Comparison of ENCODE assay signal across 13 cellular contexts in the genomic region with DNA sequence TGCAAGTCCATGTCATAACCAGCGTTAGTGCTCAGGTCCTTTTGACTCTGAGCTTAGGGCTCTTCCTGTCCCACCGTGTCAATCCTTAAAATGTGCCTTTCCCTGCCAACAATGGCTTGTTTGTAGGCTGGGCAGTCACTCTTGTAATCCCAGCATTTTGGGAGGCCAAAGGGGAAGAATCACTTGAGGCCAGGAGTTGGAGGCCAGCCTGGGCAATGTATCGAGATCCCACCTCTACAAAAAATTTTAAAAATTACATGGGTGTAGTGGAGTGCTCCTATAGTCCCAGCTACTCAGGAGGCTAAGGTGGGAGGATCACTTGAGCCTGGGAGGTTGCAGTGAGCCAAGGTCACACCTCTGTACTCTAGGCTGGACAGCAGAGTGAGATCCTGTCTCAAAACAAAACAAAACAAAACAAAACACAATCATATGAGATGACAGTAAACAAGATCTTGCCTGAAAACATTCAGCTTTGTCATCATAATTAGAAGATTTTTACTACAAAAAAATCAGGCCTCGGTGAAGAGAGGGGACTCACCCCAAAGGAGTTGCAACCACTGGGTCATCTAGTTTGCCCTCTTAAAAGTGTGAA. TPM values are rescaled to one million over a fixed set of nuclear protein-coding genes. Genes with fewer than 3 reads are reported as not detected.
A peak's percentile ranks its signal among the peaks of the same experiment; 100 is the strongest.
DNase-seq lines count a peak whose midpoint lies in the region; TF ChIP-seq lines count a peak whose summit lies in the region.
"Had no signal": no experiment of that assay in that cellular context is flagged by ENCODE, and none has a peak within 500 bp of the region (broad histone marks: within the 10 kb centered on the region; RNA-seq: fewer than 3 reads in every experiment).

No MANE protein-coding gene starts in this region.

- no peak overlapping the region for H4K8ac ChIP-seq in trophoblast cell (ENCODE audit: low read depth, low read length)

- H2BK12ac ChIP-seq in trophoblast cell (ENCODE audit: low read length), result no peak overlapping the region

- no peak overlapping the region for H2AFZ ChIP-seq in trophoblast cell (ENCODE audit: insufficient read depth, low read length, poor library complexity)

- peak overlapping the region; percentile 5 for H3K4me3 Mint-ChIP-seq in activated T-helper 2 cell treated with anti-CD3 and anti-CD28 coated beads, Interferon-gamma antibody, Interleukin-2, Interleukin-4, amounts not matched to agents 10 μg/mL and 5 μg/mL and 100 μg/mL, durations not matched to agents 14 hours and 24 hours and 36 hours (ENCODE audit: low read depth)
- peak overlapping the region; percentile 16 for H3K4me3 Mint-ChIP-seq in glutamatergic neuron (ENCODE audit: unreplicated experiment)
- H3K4me3 Mint-ChIP-seq: CD4-positive, alpha-beta T cell had no signal

- no peak for DNase-seq in activated T-helper 2 cell treated with anti-CD3 and anti-CD28 coated beads, Interferon-gamma antibody, Interleukin-2, Interleukin-4, amounts not matched to agents 10 μg/mL and 5 μg/mL and 100 μg/mL, durations not matched to agents 14 hours and 24 hours and 36 hours (ENCODE audit: low spot score)
- DNase-seq in glutamatergic neuron (no peak), A172 (ENCODE audit: low spot score) (no peak), trophoblast cell (no peak), NCI-H748 treated with DMSO at 0.1 percent for 48 hours (lab: John Stamatoyannopoulos, UW) (no peak)
- DNase-seq: Calu3; CD4-positive, alpha-beta T cell; DMS 273 treated with DMSO at 0.1 percent for 48 hours had no signal

- H3K27me3 Mint-ChIP-seq in activated T-helper 2 cell treated with anti-CD3 and anti-CD28 coated beads, Interferon-gamma antibody, Interleukin-2, Interleukin-4, amounts not matched to agents 10 μg/mL and 5 μg/mL and 100 μg/mL, durations not matched to agents 14 hours and 24 hours and 36 hours (ENCODE audit: low read depth), result peaks cover 50% of the 10 kb centered on the region
- H3K27me3 Mint-ChIP-seq in glutamatergic neuron (ENCODE audit: unreplicated experiment), result peaks cover 19% of the 10 kb centered on the region

- TF ChIP-seq CTCF in glutamatergic neuron (IDR thresholded peaks at IDR 0.05; ENCODE audit: partially characterized antibody, unreplicated experiment), result no peak

- peaks cover 2% of the 10 kb centered on the region for H3K79me2 ChIP-seq in trophoblast cell (ENCODE audit: control insufficient read depth, insufficient read depth, low read length, poor library complexity)

- H3K9me3 Mint-ChIP-seq in activated T-helper 2 cell treated with anti-CD3 and anti-CD28 coated beads, Interferon-gamma antibody, Interleukin-2, Interleukin-4, amounts not matched to agents 10 μg/mL and 5 μg/mL and 100 μg/mL, durations not matched to agents 14 hours and 24 hours and 36 hours, result no peaks in the 10 kb centered on the region
- peaks cover 7% of the 10 kb centered on the region for H3K9me3 Mint-ChIP-seq in glutamatergic neuron (ENCODE audit: unreplicated experiment)
- H3K9me3 Mint-ChIP-seq: CD4-positive, alpha-beta T cell had no signal

- H3K4ac ChIP-seq in trophoblast cell (ENCODE audit: low read depth, low read length), result no peak overlapping the region

- no peak overlapping the region for H4K12ac ChIP-seq in trophoblast cell (ENCODE audit: low read depth, low read length)

- no peak overlapping the region for H3K27ac Mint-ChIP-seq in activated T-helper 2 cell treated with anti-CD3 and anti-CD28 coated beads, Interferon-gamma antibody, Interleukin-2, Interleukin-4, amounts not matched to agents 10 μg/mL and 5 μg/mL and 100 μg/mL, durations not matched to agents 14 hours and 24 hours and 36 hours
- no peak overlapping the region for H3K27ac Mint-ChIP-seq in glutamatergic neuron (ENCODE audit: unreplicated experiment)
- H3K27ac Mint-ChIP-seq: CD4-positive, alpha-beta T cell had no signal

- no peak overlapping the region for H2BK120ac ChIP-seq in trophoblast cell (ENCODE audit: insufficient read depth, low read length, poor library complexity)

- H3K4me3 ChIP-seq in HUES48 (ENCODE audit: low read depth, low read length), result no peak overlapping the region
- no peak overlapping the region for H3K4me3 ChIP-seq in trophoblast cell (ENCODE audit: low read depth, low read length)

- H3K9me3 ChIP-seq in HUES48 (ENCODE audit: control insufficient read depth, insufficient read depth, low read length), result no peaks in the 10 kb centered on the region
- H3K9me3 ChIP-seq in trophoblast cell (ENCODE audit: insufficient read depth, low read depth, low read length), result peaks cover 2% of the 10 kb centered on the region

- H2AK5ac ChIP-seq in trophoblast cell (ENCODE audit: low read length), result no peak overlapping the region

- no peaks in the 10 kb centered on the region for H3K36me3 Mint-ChIP-seq in activated T-helper 2 cell treated with anti-CD3 and anti-CD28 coated beads, Interferon-gamma antibody, Interleukin-2, Interleukin-4, amounts not matched to agents 10 μg/mL and 5 μg/mL and 100 μg/mL, durations not matched to agents 14 hours and 24 hours and 36 hours (ENCODE audit: low read depth)
- H3K36me3 Mint-ChIP-seq in glutamatergic neuron (ENCODE audit: unreplicated experiment), result peaks cover 6% of the 10 kb centered on the region

- H3K18ac ChIP-seq in trophoblast cell (ENCODE audit: low read length), result no peak overlapping the region

- H3K14ac ChIP-seq in trophoblast cell (ENCODE audit: low read length), result no peak overlapping the region

- no peak overlapping the region for H2BK5ac ChIP-seq in trophoblast cell (ENCODE audit: low read depth, low read length, poor library complexity)

- H3K27ac ChIP-seq in HUES48 (ENCODE audit: low read depth, low read length) (peak overlapping the region; percentile 23), trophoblast cell (ENCODE audit: low read depth, low read length) (no peak overlapping the region)

- H3K27me3 ChIP-seq in HUES48 (ENCODE audit: control insufficient read depth, insufficient read depth, low read length), result peaks cover 45% of the 10 kb centered on the region
- H3K27me3 ChIP-seq in trophoblast cell (ENCODE audit: insufficient read depth, low read length), result peaks cover 4% of the 10 kb centered on the region

- H3K4me1 ChIP-seq in HUES48 (ENCODE audit: control insufficient read depth, insufficient read depth, low read length) (peaks cover 8% of the 10 kb centered on the region), trophoblast cell (ENCODE audit: control insufficient read depth in 1 of 2, insufficient read depth in 2 of 2, low read length in 2 of 2) (peaks cover 8% of the 10 kb centered on the region in 2 experiments)

- H3K23ac ChIP-seq in trophoblast cell (ENCODE audit: low read length), result no peak overlapping the region

- no peak overlapping the region for H4K91ac ChIP-seq in trophoblast cell (ENCODE audit: low read depth, low read length)

- H3K9ac ChIP-seq in HUES48 (ENCODE audit: low read depth, low read length) (no peak overlapping the region), trophoblast cell (ENCODE audit: low read length) (no peak overlapping the region)

- intact Hi-C loops in activated T-helper 2 cell treated with anti-CD3 and anti-CD28 coated beads, Interferon-gamma antibody, Interleukin-2, Interleukin-4, amounts not matched to agents 10 μg/mL and 5 μg/mL and 100 μg/mL, durations not matched to agents 14 hours and 24 hours and 36 hours (cut with micrococcal nuclease), result no loop called here

- H3K36me3 ChIP-seq in HUES48 (ENCODE audit: control insufficient read depth, insufficient read depth, low read length), result no peaks in the 10 kb centered on the region
- H3K36me3 ChIP-seq in trophoblast cell (ENCODE audit: control insufficient read depth in 1 of 2, insufficient read depth in 2 of 2, low read length in 2 of 2), result no peaks in the 10 kb centered on the region

- peaks cover 2% of the 10 kb centered on the region for H3K79me1 ChIP-seq in trophoblast cell (ENCODE audit: low read length)

- no peak overlapping the region for H3K4me2 ChIP-seq in trophoblast cell (ENCODE audit: low read length)

- no CpG with 5 or more reads among the region's 4 CpGs for WGBS in trophoblast cell (ENCODE audit: extremely low coverage, insufficient coverage, insufficient read length)

- peaks cover 5% of the 10 kb centered on the region for H3K4me1 Mint-ChIP-seq in activated T-helper 2 cell treated with anti-CD3 and anti-CD28 coated beads, Interferon-gamma antibody, Interleukin-2, Interleukin-4, amounts not matched to agents 10 μg/mL and 5 μg/mL and 100 μg/mL, durations not matched to agents 14 hours and 24 hours and 36 hours (ENCODE audit: low read depth)
- peaks cover 7% of the 10 kb centered on the region for H3K4me1 Mint-ChIP-seq in glutamatergic neuron (ENCODE audit: low read depth, unreplicated experiment)

RNA-seq across cellular contexts. Expression of a gene that starts 52.5 kb away (rescaled TPM):
- not detected in 2 replicates for total RNA-seq in activated T-helper 2 cell treated with anti-CD3 and anti-CD28 coated beads, Interferon-gamma antibody, Interleukin-2, Interleukin-4, amounts not matched to agents 10 μg/mL and 5 μg/mL and 100 μg/mL, durations not matched to agents 14 hours and 24 hours and 36 hours
- total RNA-seq in glutamatergic neuron (ENCODE audit: unreplicated experiment), result 0.59 TPM
- not detected in 2 replicates for total RNA-seq in A172 (2014; rRNA removed; shearing (Covaris generic))
- polyA plus RNA-seq in trophoblast cell (2013), result not detected in 2 replicates
- total RNA-seq: A673; Calu3; CD4-positive, alpha-beta T cell; Daoy; H7 had no signal
- polyA plus RNA-seq: BJ had no signal
